Comparison of ENCODE assay signal across 13 cellular contexts in genomic region chr22:29300807-29301601, GRCh38. TPM values are rescaled to one million over a fixed set of nuclear protein-coding genes. Genes with fewer than 3 reads are reported as not detected.
DNase-seq lines count a peak whose midpoint lies in the region; ATAC-seq and TF ChIP-seq lines count a peak whose summit lies in the region.
"Had no signal": no experiment of that assay in that cellular context is flagged by ENCODE, and none has a peak within 500 bp of the region (broad histone marks: within the 10 kb centered on the region; RNA-seq: fewer than 3 reads in every experiment).

No MANE protein-coding gene starts in this region.

- H3K9me3 ChIP-seq in HUES48 (ENCODE audit: control insufficient read depth, insufficient read depth, low read length) (no peaks in the 10 kb centered on the region), neural cell (ENCODE audit: low read length) (no peaks in the 10 kb centered on the region), sigmoid colon (no peaks in the 10 kb centered on the region)
- H3K9me3 ChIP-seq: esophagus muscularis mucosa had no signal

- no peak for ATAC-seq in activated naive CD8-positive, alpha-beta T cell treated with anti-CD3 and anti-CD28 coated beads, Interleukin-2, amount 50 U/mL, for 24 hours

- peaks cover 45% of the 10 kb centered on the region for H3K36me3 Mint-ChIP-seq in activated CD4-positive, alpha-beta T cell treated with anti-CD3 and anti-CD28 coated beads, Interleukin-2, amount 10 ng/mL, durations not matched to agents 24 days and 14 days (ENCODE audit: low read depth)
- peaks cover 45% of the 10 kb centered on the region for H3K36me3 Mint-ChIP-seq in activated naive CD8-positive, alpha-beta T cell treated with anti-CD3 and anti-CD28 coated beads, Interleukin-2, amount 50 U/mL, for 24 hours (ENCODE audit: low read depth)

- intact Hi-C loops in activated CD4-positive, alpha-beta T cell treated with anti-CD3 and anti-CD28 coated beads, Interleukin-2, amount 10 ng/mL, durations not matched to agents 24 days and 14 days (cut with micrococcal nuclease) = no loop called here
- intact Hi-C loops in sigmoid colon (cut with DNase I) = no loop called here

- no peak for TF ChIP-seq RAD21 in neural cell (conservative IDR thresholded peaks at IDR 0.05)

- no peak for DNase-seq in activated CD4-positive, alpha-beta T cell treated with anti-CD3 and anti-CD28 coated beads, Interleukin-2, amount 10 ng/mL, durations not matched to agents 24 days and 14 days
- DNase-seq in activated CD4-positive, alpha-beta T cell treated with anti-CD3 and anti-CD28 coated beads, Interleukin-2, amount 50 U/mL, for 4 hours = no peak
- no peak for DNase-seq in activated naive CD8-positive, alpha-beta T cell treated with anti-CD3 and anti-CD28 coated beads, Interleukin-2, amount 50 U/mL, for 24 hours
- no peak for DNase-seq in sigmoid colon
- no peak for DNase-seq in NCI-H146 treated with DMSO at 0.1 percent for 48 hours (lab: John Stamatoyannopoulos, UW; ENCODE audit: unreplicated experiment)
- no peak for DNase-seq in kidney glomerular epithelial cell (lab: John Stamatoyannopoulos, UW)
- DNase-seq: activated CD4-positive, alpha-beta T cell treated with anti-CD3 and anti-CD28 coated beads, Interleukin-2, amount 50 U/mL, for 1 hour; KG1; NCI-H2107; SIG-M5 had no signal

- H3K4me1 ChIP-seq in HUES48 (ENCODE audit: control insufficient read depth, insufficient read depth, low read length) = no peaks in the 10 kb centered on the region; the same call in 1 of the 2 replicates
- peaks cover 0 to 18% (median 8%) of the 10 kb centered on the region in 4 donors for H3K4me1 ChIP-seq in sigmoid colon

- H3K27me3 ChIP-seq in HUES48 (ENCODE audit: control insufficient read depth, insufficient read depth, low read length) (no peaks in the 10 kb centered on the region), neural cell (ENCODE audit: insufficient read depth, low read depth, low read length) (peaks cover 5% of the 10 kb centered on the region), sigmoid colon (no peaks in the 10 kb centered on the region)
- H3K27me3 ChIP-seq: esophagus muscularis mucosa had no signal

- H3K4me3 ChIP-seq in HUES48 (ENCODE audit: low read depth, low read length) (no peak overlapping the region), neural cell (ENCODE audit: low read length) (no peak overlapping the region), sigmoid colon (no peak overlapping the region)
- H3K4me3 ChIP-seq: esophagus muscularis mucosa had no signal

- no peak overlapping the region for H3K9ac ChIP-seq in HUES48 (ENCODE audit: low read depth, low read length)
- no peak overlapping the region for H3K9ac ChIP-seq in neural cell (ENCODE audit: low read length)

- peaks cover 7% of the 10 kb centered on the region for H3K4me1 Mint-ChIP-seq in activated CD4-positive, alpha-beta T cell treated with anti-CD3 and anti-CD28 coated beads, Interleukin-2, amount 10 ng/mL, durations not matched to agents 24 days and 14 days
- peaks cover 2% of the 10 kb centered on the region for H3K4me1 Mint-ChIP-seq in activated naive CD8-positive, alpha-beta T cell treated with anti-CD3 and anti-CD28 coated beads, Interleukin-2, amount 50 U/mL, for 24 hours

- TF ChIP-seq POLR2A in sigmoid colon (IDR thresholded peaks at IDR 0.05) = no peak

- H3K4me3 Mint-ChIP-seq in activated CD4-positive, alpha-beta T cell treated with anti-CD3 and anti-CD28 coated beads, Interleukin-2, amount 10 ng/mL, durations not matched to agents 24 days and 14 days = no peak overlapping the region
- H3K4me3 Mint-ChIP-seq in activated naive CD8-positive, alpha-beta T cell treated with anti-CD3 and anti-CD28 coated beads, Interleukin-2, amount 50 U/mL, for 24 hours = no peak overlapping the region

- peaks cover 8% of the 10 kb centered on the region for H3K27me3 Mint-ChIP-seq in activated CD4-positive, alpha-beta T cell treated with anti-CD3 and anti-CD28 coated beads, Interleukin-2, amount 10 ng/mL, durations not matched to agents 24 days and 14 days
- H3K27me3 Mint-ChIP-seq in activated naive CD8-positive, alpha-beta T cell treated with anti-CD3 and anti-CD28 coated beads, Interleukin-2, amount 50 U/mL, for 24 hours = peaks cover 14% of the 10 kb centered on the region

- 76 to 82% methylated on average over 10 of the region's 10 CpGs for WGBS in sigmoid colon, 2 donors

- no peak overlapping the region for H2AFZ ChIP-seq in neural cell (ENCODE audit: low read depth, low read length)

- no peak for TF ChIP-seq CTCF in neural cell (IDR thresholded peaks at IDR 0.05; ENCODE audit: poor library complexity, severe bottlenecking)
- TF ChIP-seq CTCF in sigmoid colon (IDR thresholded peaks at IDR 0.05) = no peak

- TF ChIP-seq EP300 in neural cell (conservative IDR thresholded peaks at IDR 0.05; ENCODE audit: poor library complexity, severe bottlenecking) (no peak), sigmoid colon (IDR thresholded peaks at IDR 0.05) (no peak)

- no peaks in the 10 kb centered on the region for H3K9me3 Mint-ChIP-seq in activated CD4-positive, alpha-beta T cell treated with anti-CD3 and anti-CD28 coated beads, Interleukin-2, amount 10 ng/mL, durations not matched to agents 24 days and 14 days
- no peaks in the 10 kb centered on the region for H3K9me3 Mint-ChIP-seq in activated naive CD8-positive, alpha-beta T cell treated with anti-CD3 and anti-CD28 coated beads, Interleukin-2, amount 50 U/mL, for 24 hours

- H3K9me2 ChIP-seq in neural cell (ENCODE audit: insufficient read depth, low read length) = no peaks in the 10 kb centered on the region

- H4K20me1 ChIP-seq in neural cell (ENCODE audit: insufficient read depth) = no peaks in the 10 kb centered on the region

- H3K36me3 ChIP-seq in HUES48 (ENCODE audit: control insufficient read depth, insufficient read depth, low read length) (peaks cover 50% of the 10 kb centered on the region), neural cell (ENCODE audit: insufficient read depth, low read length) (peaks cover 12% of the 10 kb centered on the region), sigmoid colon (peaks cover 37 to 59% (median 49%) of the 10 kb centered on the region in 4 donors)

- H3K4me2 ChIP-seq in neural cell (ENCODE audit: low read length) = no peak overlapping the region

- no peaks in the 10 kb centered on the region for H3F3A ChIP-seq in neural cell (ENCODE audit: insufficient read depth, low read length, poor library complexity, severe bottlenecking)

- H3K27ac Mint-ChIP-seq in activated CD4-positive, alpha-beta T cell treated with anti-CD3 and anti-CD28 coated beads, Interleukin-2, amount 10 ng/mL, durations not matched to agents 24 days and 14 days = peak overlapping the region; percentile 34
- H3K27ac Mint-ChIP-seq in activated naive CD8-positive, alpha-beta T cell treated with anti-CD3 and anti-CD28 coated beads, Interleukin-2, amount 50 U/mL, for 24 hours = peak overlapping the region; percentile 67

- peak overlapping the region; percentile 43 for H3K27ac ChIP-seq in HUES48 (ENCODE audit: low read depth, low read length)
- no peak overlapping the region for H3K27ac ChIP-seq in neural cell (ENCODE audit: low read length)
- peak overlapping the region in 1 of 4 donors; percentile 2 for H3K27ac ChIP-seq in sigmoid colon

- H3K79me2 ChIP-seq in neural cell (replicated peaks; ENCODE audit: insufficient read depth, low read length) = no peaks in the 10 kb centered on the region

TF ChIP-seq in neural cell, 6 proteins besides CTCF, POLR2A, EP300 and RAD21:
- TF ChIP-seq MXI1 (conservative IDR thresholded peaks at IDR 0.05; ENCODE audit: poor library complexity, severe bottlenecking) (no peak), TAF1 (IDR thresholded peaks at IDR 0.05; ENCODE audit: low read depth) (no peak), POLR2AphosphoS5 (IDR thresholded peaks at IDR 0.05) (peak; percentile 9)

RNA-seq across cellular contexts. Expression of gene GAS2L1, which starts 5.4 kb away (rescaled TPM):
- 1.5 and 2.6 TPM in 2 replicates for total RNA-seq in activated CD4-positive, alpha-beta T cell treated with anti-CD3 and anti-CD28 coated beads, Interleukin-2, amount 10 ng/mL, durations not matched to agents 24 days and 14 days
- 0.77 and 2.3 TPM in 2 replicates for polyA plus RNA-seq in neural cell
- 0.93 and 1.7 TPM in 2 replicates for polyA minus RNA-seq in neural cell
- 10 to 100 TPM; 14.0 to 25.2 (median 19.3) TPM for total RNA-seq in sigmoid colon
- polyA plus RNA-seq in sigmoid colon = 10 to 100 TPM; 12.0 to 27.5 (median 23.8) TPM

RNA-seq across cellular contexts. Expression of gene RASL10A, which starts 14.5 kb away (rescaled TPM):
- 0.30 and 0.64 TPM in 2 replicates for total RNA-seq in activated CD4-positive, alpha-beta T cell treated with anti-CD3 and anti-CD28 coated beads, Interleukin-2, amount 10 ng/mL, durations not matched to agents 24 days and 14 days
- polyA plus RNA-seq in neural cell = 0.26 and 3.0 TPM in 2 replicates
- polyA minus RNA-seq in neural cell = not detected in 2 replicates
- total RNA-seq in sigmoid colon = 1 to 10 TPM in 2 of 4 donors, under 1 TPM in 2; 0.33 to 1.7 (median 0.92) TPM
- 1 to 10 TPM in 1 of 3 donors, not detected in 2; 3.0 TPM for polyA plus RNA-seq in sigmoid colon

RNA-seq across cellular contexts. Expression of gene EWSR1, which starts 32.9 kb away (rescaled TPM):
- 445 and 446 TPM in 2 replicates for total RNA-seq in activated CD4-positive, alpha-beta T cell treated with anti-CD3 and anti-CD28 coated beads, Interleukin-2, amount 10 ng/mL, durations not matched to agents 24 days and 14 days
- 277 and 287 TPM in 2 replicates for polyA plus RNA-seq in neural cell
- 286 and 289 TPM in 2 replicates for polyA minus RNA-seq in neural cell
- total RNA-seq in sigmoid colon = 100 to 1,000 TPM; 170 to 233 (median 177) TPM
- polyA plus RNA-seq in sigmoid colon = 100 to 1,000 TPM in 1 of 3 donors, 10 to 100 TPM in 2; 81.4 to 182 (median 83.5) TPM

RNA-seq across cellular contexts. Expression of gene RHBDD3, which starts 33.2 kb away (rescaled TPM):
- total RNA-seq in activated CD4-positive, alpha-beta T cell treated with anti-CD3 and anti-CD28 coated beads, Interleukin-2, amount 10 ng/mL, durations not matched to agents 24 days and 14 days = 49.5 and 51.9 TPM in 2 replicates
- 114 and 135 TPM in 2 replicates for polyA plus RNA-seq in neural cell
- 40.3 and 55.3 TPM in 2 replicates for polyA minus RNA-seq in neural cell
- total RNA-seq in sigmoid colon = 10 to 100 TPM; 16.1 to 20.5 (median 18.0) TPM
- polyA plus RNA-seq in sigmoid colon = 10 to 100 TPM in 1 of 3 donors, 1 to 10 TPM in 2; 5.4 to 40.7 (median 8.3) TPM
